16 cellular contexts compared by ENCODE assay signal in the genomic region with DNA sequence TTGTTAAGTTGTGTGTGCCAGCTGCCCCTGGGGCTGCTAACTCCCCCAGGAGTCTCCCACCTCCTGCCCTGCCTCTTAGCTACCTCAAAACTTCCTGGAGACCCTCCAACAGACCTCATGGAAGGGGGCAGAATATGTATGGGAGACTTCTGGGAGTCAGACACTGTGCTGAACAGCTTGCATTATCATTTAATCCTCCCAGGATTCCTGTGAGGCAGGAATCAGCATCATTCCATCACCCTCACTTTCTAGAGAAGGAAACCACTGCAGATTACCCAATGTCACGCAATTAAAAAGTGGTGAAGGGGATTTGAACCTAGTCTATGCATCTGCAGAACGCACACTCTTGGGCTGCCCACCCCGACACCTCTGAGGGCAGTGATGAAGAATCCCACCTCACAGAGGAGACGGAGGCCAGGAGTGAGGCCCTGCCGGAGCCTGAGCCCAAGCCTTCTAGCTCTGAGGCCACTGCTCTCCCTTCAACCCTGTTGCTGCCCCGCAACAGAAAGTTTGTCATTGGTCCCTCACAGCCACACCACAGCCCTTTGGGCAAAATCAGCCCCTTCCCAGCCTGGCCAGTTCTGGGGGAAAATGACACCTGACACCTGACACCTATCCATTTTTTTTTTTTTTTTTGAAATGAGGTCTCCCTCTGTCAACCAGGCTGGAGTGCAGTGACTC. TPM values are rescaled to one million over a fixed set of nuclear protein-coding genes. Genes with fewer than 3 reads are reported as not detected.
DNase-seq lines count a peak whose midpoint lies in the region; ATAC-seq and TF ChIP-seq lines count a peak whose summit lies in the region.
"Had no signal": no experiment of that assay in that cellular context is flagged by ENCODE, and none has a peak within 500 bp of the region (broad histone marks: within the 10 kb centered on the region; RNA-seq: fewer than 3 reads in every experiment).

No MANE protein-coding gene starts in this region.

- no peak for ATAC-seq in HG02852 (IDR thresholded peaks at IDR 0.05; ENCODE audit: unreplicated experiment)
- no peak for ATAC-seq in activated naive CD4-positive, alpha-beta T cell treated with anti-CD3 and anti-CD28 coated beads, Interleukin-2, amount 50 U/mL, for 72 hours
- ATAC-seq: body of pancreas had no signal

- no peaks in the 10 kb centered on the region for H3K9me3 ChIP-seq in esophagus (ENCODE audit: control insufficient read depth in 2 of 2, insufficient read depth in 1 of 2, low read depth in 1 of 2, low read length in 1 of 2)
- H3K9me3 ChIP-seq in mucosa of stomach (ENCODE audit: control insufficient read depth, low read length) = no peaks in the 10 kb centered on the region
- H3K9me3 ChIP-seq in tibial artery = no peaks in the 10 kb centered on the region
- H3K9me3 ChIP-seq: body of pancreas had no signal

- peak overlapping the region; percentile 46 to 51 for H3K4me3 ChIP-seq in esophagus (ENCODE audit: low read depth in 1 of 2, low read length in 2 of 2)
- no peak overlapping the region for H3K4me3 ChIP-seq in mucosa of stomach (ENCODE audit: low read length)
- H3K4me3 ChIP-seq in tibial artery = peak overlapping the region; percentile 66 to 94
- H3K4me3 ChIP-seq: body of pancreas had no signal

- H3K36me3 ChIP-seq in esophagus (ENCODE audit: control insufficient read depth in 2 of 2, insufficient read depth in 2 of 2, low read length in 1 of 2) (no peaks in the 10 kb centered on the region), mucosa of stomach (ENCODE audit: control insufficient read depth, insufficient read depth, low read length) (no peaks in the 10 kb centered on the region), tibial artery (peaks cover 70 to 72% (median 71%) of the 10 kb centered on the region in 3 donors)
- H3K36me3 ChIP-seq: WERI-Rb-1 had no signal

- no peaks in the 10 kb centered on the region for H3K9me3 Mint-ChIP-seq in activated naive CD4-positive, alpha-beta T cell treated with anti-CD3 and anti-CD28 coated beads, Interleukin-2, amount 50 U/mL, for 72 hours

- no peaks in the 10 kb centered on the region for H3K4me1 ChIP-seq in esophagus (ENCODE audit: control insufficient read depth in 2 of 2, insufficient read depth in 2 of 2, low read length in 1 of 2)
- H3K4me1 ChIP-seq in mucosa of stomach (ENCODE audit: control insufficient read depth, insufficient read depth, low read length) = peaks cover 13% of the 10 kb centered on the region
- peaks cover 0 to 42% (median 26%) of the 10 kb centered on the region in 4 donors for H3K4me1 ChIP-seq in tibial artery
- H3K4me1 ChIP-seq: body of pancreas had no signal

- H3K27me3 ChIP-seq in esophagus (ENCODE audit: control insufficient read depth in 1 of 2, insufficient read depth in 2 of 2, low read length in 2 of 2) (no peaks in the 10 kb centered on the region), mucosa of stomach (ENCODE audit: control insufficient read depth, insufficient read depth, low read length) (no peaks in the 10 kb centered on the region), tibial artery (no peaks in the 10 kb centered on the region)
- H3K27me3 ChIP-seq: body of pancreas had no signal

- H3K9ac ChIP-seq in mucosa of stomach (ENCODE audit: low read length) = peak overlapping the region; percentile 79

- no peak for TF ChIP-seq CTCF in tibial artery (IDR thresholded peaks at IDR 0.05)

- no peak overlapping the region for H3K27ac Mint-ChIP-seq in activated naive CD4-positive, alpha-beta T cell treated with anti-CD3 and anti-CD28 coated beads, Interleukin-2, amount 50 U/mL, for 72 hours

- peak; percentile 12 for DNase-seq in DMS53 (lab: John Stamatoyannopoulos, UW)
- no peak for DNase-seq in DMS53 treated with DMSO at 0.1 percent for 48 hours (lab: John Stamatoyannopoulos, UW; ENCODE audit: unreplicated experiment)
- peak in 1 of 2 donors; percentile 51 for DNase-seq in tibial artery
- no peak for DNase-seq in activated naive CD4-positive, alpha-beta T cell treated with anti-CD3 and anti-CD28 coated beads, Interleukin-2, amount 50 U/mL, for 72 hours (ENCODE audit: low spot score in 2 of 2)
- DNase-seq in globus pallidus (ENCODE audit: low spot score) = no peak
- DNase-seq: activated T-cell treated with anti-CD3 and anti-CD28 coated beads, Interleukin-2, amount 50 U/mL, for 1 hour; body of pancreas; erythroblast; NCI-H510A treated with DMSO at 0.1 percent for 48 hours; SHP77; WERI-Rb-1 had no signal

- intact Hi-C loops in tibial artery (cut with DNase I; ENCODE audit: low total_unique reads) = no loop called here

- 69 to 72% methylated on average over 6 of the region's 6 CpGs for WGBS in esophagus, 2 donors

- H3K27ac ChIP-seq in esophagus (ENCODE audit: low read depth in 2 of 2, low read length in 1 of 2) = peak overlapping the region; percentile 81 to 89
- peak overlapping the region; percentile 90 to 98 for H3K27ac ChIP-seq in tibial artery
- H3K27ac ChIP-seq: 22Rv1, WERI-Rb-1 had no signal

- H3K36me3 Mint-ChIP-seq in activated naive CD4-positive, alpha-beta T cell treated with anti-CD3 and anti-CD28 coated beads, Interleukin-2, amount 50 U/mL, for 72 hours = no peaks in the 10 kb centered on the region

RNA-seq across cellular contexts. Expression of gene IL17B, which starts 30.3 kb away (rescaled TPM):
- 1 to 10 TPM; 1.4 TPM for polyA plus RNA-seq in esophagus
- not detected for total RNA-seq in activated naive CD4-positive, alpha-beta T cell treated with anti-CD3 and anti-CD28 coated beads, Interleukin-2, amount 50 U/mL, for 72 hours
- total RNA-seq: body of pancreas, M059J had no signal

RNA-seq across cellular contexts. Expression of gene PCYOX1L, which starts 51.6 kb away (rescaled TPM):
- 1 to 10 TPM; 2.7 to 5.7 TPM for polyA plus RNA-seq in esophagus
- 10 to 100 TPM; 14.2 to 19.7 TPM for total RNA-seq in activated naive CD4-positive, alpha-beta T cell treated with anti-CD3 and anti-CD28 coated beads, Interleukin-2, amount 50 U/mL, for 72 hours
